In genomic region chr12:103841690-103842584, GRCh38 we compare ENCODE assay signal across 1 cellular context.
TF ChIP-seq lines count a peak whose summit lies in the region.

No MANE protein-coding gene starts in this region.

TF ChIP-seq in K562, 482 proteins besides CTCF, POLR2A, EP300 and RAD21 (continued from another document and continues in another):
- TF ChIP-seq KAT7 (CRISPR knock-in tag; IDR thresholded peaks at IDR 0.05; ENCODE audit: borderline replicate concordance): 0 out of 2 replicates have a peak, but pooled peaks have one; percentile 40
- no peak for TF ChIP-seq STAT5B (CRISPR knock-in tag; IDR thresholded peaks at IDR 0.05)
- peak in 2 of 3 experiments; percentile 14 to 58 for TF ChIP-seq YY1 (IDR thresholded peaks at IDR 0.05; ENCODE audit: borderline replicate concordance in 1 of 3, control insufficient read depth in 1 of 3, extremely low read depth in 1 of 3, insufficient read depth in 3 of 3, insufficient read length in 1 of 3, insufficient replicate concordance in 2 of 3, low read depth in 1 of 3, low read length in 2 of 3)
- TF ChIP-seq CHCHD3 (CRISPR knock-in tag; IDR thresholded peaks at IDR 0.05): no peak
- no peak for TF ChIP-seq GTF2A2 (tag; IDR thresholded peaks at IDR 0.05)
- 0 out of 2 replicates have a peak, but pooled peaks have one; percentile 8 for TF ChIP-seq MIER1 (IDR thresholded peaks at IDR 0.05; ENCODE audit: low read depth)
- no peak for TF ChIP-seq KHSRP (IDR thresholded peaks at IDR 0.05)
- TF ChIP-seq ZNF24 (IDR thresholded peaks at IDR 0.05): no peak
- TF ChIP-seq SIX5 (IDR thresholded peaks at IDR 0.05; ENCODE audit: borderline replicate concordance in 1 of 2, insufficient read depth in 1 of 2, low read depth in 1 of 2, low read length in 2 of 2): no peak
- peak; percentile 82 for TF ChIP-seq ZFX (CRISPR knock-in tag; IDR thresholded peaks at IDR 0.05)
- TF ChIP-seq L3MBTL2 (IDR thresholded peaks at IDR 0.05): peak; percentile 12; the same call in 1 of the 2 replicates
- TF ChIP-seq BRD9 (IDR thresholded peaks at IDR 0.05; ENCODE audit: low read depth, partially characterized antibody): no peak
- no peak for TF ChIP-seq TCFL5 (CRISPR knock-in tag; conservative IDR thresholded peaks at IDR 0.05)
- TF ChIP-seq MAFK (IDR thresholded peaks at IDR 0.05; ENCODE audit: low read length): no peak
- peak; percentile 41; the same call in 1 of the 2 replicates for TF ChIP-seq FOXK1 (CRISPR knock-in tag; IDR thresholded peaks at IDR 0.05; ENCODE audit: borderline replicate concordance)
- no peak for TF ChIP-seq SRSF7 (optimal IDR thresholded peaks at IDR 0.05; ENCODE audit: low read depth, low read length)
- TF ChIP-seq TRIM25 (IDR thresholded peaks at IDR 0.05; ENCODE audit: borderline replicate concordance): no peak
- TF ChIP-seq ZBTB17 (CRISPR knock-in tag; IDR thresholded peaks at IDR 0.05): no peak
- TF ChIP-seq HEY1 (CRISPR knock-in tag; IDR thresholded peaks at IDR 0.05; ENCODE audit: borderline replicate concordance): 0 out of 2 replicates have a peak, but pooled peaks have one; percentile 42
- TF ChIP-seq KLF13 (tag; IDR thresholded peaks at IDR 0.05; ENCODE audit: borderline replicate concordance, low read depth): no peak
- no peak for TF ChIP-seq E2F4 (CRISPR knock-in tag; IDR thresholded peaks at IDR 0.05; ENCODE audit: low read depth)
- no peak for TF ChIP-seq ZNF398 (CRISPR knock-in tag; IDR thresholded peaks at IDR 0.05)
- TF ChIP-seq ERF (CRISPR knock-in tag; IDR thresholded peaks at IDR 0.05): no peak
- no peak for TF ChIP-seq PBX2 (CRISPR knock-in tag; IDR thresholded peaks at IDR 0.05; ENCODE audit: low read depth)
- TF ChIP-seq PBX2 (tag; conservative IDR thresholded peaks at IDR 0.05; ENCODE audit: low read depth): peak; percentile 63
- TF ChIP-seq RBM17 (IDR thresholded peaks at IDR 0.05; ENCODE audit: borderline replicate concordance, low read depth, low read length): no peak
- no peak for TF ChIP-seq THRA (IDR thresholded peaks at IDR 0.05)
- TF ChIP-seq CBFB (CRISPR knock-in tag; IDR thresholded peaks at IDR 0.05): no peak; the same call in 1 of the 2 replicates
- TF ChIP-seq PRMT5 (CRISPR knock-in tag; IDR thresholded peaks at IDR 0.05): no peak
- no peak for TF ChIP-seq TCF15 (CRISPR knock-in tag; IDR thresholded peaks at IDR 0.05)
- no peak for TF ChIP-seq ZNF699 (CRISPR knock-in tag; IDR thresholded peaks at IDR 0.05; ENCODE audit: insufficient replicate concordance)
- TF ChIP-seq THAP12 (CRISPR knock-in tag; IDR thresholded peaks at IDR 0.05): no peak
- TF ChIP-seq FOSL1 (tag; conservative IDR thresholded peaks at IDR 0.05): 0 out of 2 replicates have a peak, but pooled peaks have one; percentile 50
- no peak for TF ChIP-seq TAF7 (tag; IDR thresholded peaks at IDR 0.05)
- TF ChIP-seq LARP7 (IDR thresholded peaks at IDR 0.05): no peak
- TF ChIP-seq IRF1 (CRISPR knock-in tag; IDR thresholded peaks at IDR 0.05; ENCODE audit: borderline replicate concordance): no peak
- no peak for TF ChIP-seq RNF2 (IDR thresholded peaks at IDR 0.05)
- TF ChIP-seq ATF7 (IDR thresholded peaks at IDR 0.05): 0 out of 2 replicates have a peak, but pooled peaks have one; percentile 15
- peak; percentile 70 for TF ChIP-seq TAF1 (IDR thresholded peaks at IDR 0.05; ENCODE audit: control insufficient read depth, extremely low read depth, insufficient read depth, low read length, severe bottlenecking)
- no peak for TF ChIP-seq ZNF583 (CRISPR knock-in tag; IDR thresholded peaks at IDR 0.05)
- TF ChIP-seq ZC3H11A (IDR thresholded peaks at IDR 0.05; ENCODE audit: low read depth, low read length): no peak
- peak; percentile 38; the same call in 1 of the 2 replicates for TF ChIP-seq EP400 (IDR thresholded peaks at IDR 0.05)
- 0 out of 2 replicates have a peak, but pooled peaks have one; percentile 14 for TF ChIP-seq CREB3L1 (IDR thresholded peaks at IDR 0.05; ENCODE audit: borderline replicate concordance, low read depth)
- no peak for TF ChIP-seq NR3C1 (CRISPR knock-in tag; IDR thresholded peaks at IDR 0.05)
- TF ChIP-seq HES1 (IDR thresholded peaks at IDR 0.05; ENCODE audit: low read depth): no peak; the same call in 1 of the 2 replicates
- no peak for TF ChIP-seq ARHGAP35 (IDR thresholded peaks at IDR 0.05; ENCODE audit: partially characterized antibody)
- TF ChIP-seq SMARCA4 (IDR thresholded peaks at IDR 0.05): peak; percentile 44; the same call in 1 of the 2 replicates
- TF ChIP-seq NFRKB (IDR thresholded peaks at IDR 0.05; ENCODE audit: low read depth): peak; percentile 72; the same call in 1 of the 2 replicates
- no peak for TF ChIP-seq PHTF2 (CRISPR knock-in tag; IDR thresholded peaks at IDR 0.05)
- no peak for TF ChIP-seq ELK3 (CRISPR knock-in tag; IDR thresholded peaks at IDR 0.05)
- TF ChIP-seq HNRNPUL1 (IDR thresholded peaks at IDR 0.05; ENCODE audit: low read length): no peak
- TF ChIP-seq ZNF282 (CRISPR knock-in tag; IDR thresholded peaks at IDR 0.05): no peak
